Comparison of ENCODE assay signal across 8 cellular contexts in genomic region chr1:227886993-227887696, GRCh38.
DNase-seq lines count a peak whose midpoint lies in the region; ATAC-seq and TF ChIP-seq lines count a peak whose summit lies in the region.

No MANE protein-coding gene starts in this region.

- peaks cover 22 to 29% of the 10 kb centered on the region in 2 experiments for H3K4me1 ChIP-seq in trophoblast cell (ENCODE audit: control insufficient read depth in 1 of 2, insufficient read depth in 2 of 2, low read length in 2 of 2)

- peak overlapping the region; percentile 28 for H2BK5ac ChIP-seq in trophoblast cell (ENCODE audit: low read depth, low read length, poor library complexity)

- no peaks in the 10 kb centered on the region for H3K9me3 Mint-ChIP-seq in activated T-cell treated with anti-CD3 and anti-CD28 coated beads, Interleukin-2, amount 50 U/mL, for 24 hours

- H2AK5ac ChIP-seq in trophoblast cell (ENCODE audit: low read length): peak overlapping the region; percentile 23

- peaks cover 1% of the 10 kb centered on the region for H3K79me2 ChIP-seq in trophoblast cell (ENCODE audit: control insufficient read depth, insufficient read depth, low read length, poor library complexity)

- peak overlapping the region; percentile 57 for H3K4me2 ChIP-seq in trophoblast cell (ENCODE audit: low read length)

- H4K12ac ChIP-seq in trophoblast cell (ENCODE audit: low read depth, low read length): peak overlapping the region; percentile 35

- H3K9me3 ChIP-seq in trophoblast cell (ENCODE audit: insufficient read depth, low read depth, low read length): peaks cover 1% of the 10 kb centered on the region

- H4K91ac ChIP-seq in trophoblast cell (ENCODE audit: low read depth, low read length): peak overlapping the region; percentile 78

- H3K36me3 Mint-ChIP-seq in activated T-cell treated with anti-CD3 and anti-CD28 coated beads, Interleukin-2, amount 50 U/mL, for 24 hours (ENCODE audit: low read depth): no peaks in the 10 kb centered on the region

- H2BK12ac ChIP-seq in trophoblast cell (ENCODE audit: low read length): no peak overlapping the region

- H3K9ac ChIP-seq in trophoblast cell (ENCODE audit: low read length): peak overlapping the region; percentile 43

- H3K27ac ChIP-seq in trophoblast cell (ENCODE audit: low read depth, low read length): peak overlapping the region; percentile 30

- H3K27ac Mint-ChIP-seq in activated T-cell treated with anti-CD3 and anti-CD28 coated beads, Interleukin-2, amount 50 U/mL, for 24 hours: no peak overlapping the region

- H3K27me3 ChIP-seq in trophoblast cell (ENCODE audit: insufficient read depth, low read length): no peaks in the 10 kb centered on the region

- intact Hi-C loops in Right ventricle myocardium inferior (cut with DNase I): loop anchor here (10.0 kb wide), 1 partner anchor 102 kb away; no protein-coding TSS in a partner anchor

- peaks cover 25% of the 10 kb centered on the region for H3K4me1 Mint-ChIP-seq in activated T-cell treated with anti-CD3 and anti-CD28 coated beads, Interleukin-2, amount 50 U/mL, for 24 hours (ENCODE audit: low read depth)

- peak; percentile 51 for DNase-seq in HFF-Myc (ENCODE audit: extremely low read depth, low read depth)
- DNase-seq in activated T-cell treated with anti-CD3 and anti-CD28 coated beads, Interleukin-2, amount 50 U/mL, for 24 hours: peak; percentile 57
- DNase-seq in Right ventricle myocardium inferior (ENCODE audit: missing footprints): peak; percentile 87
- peak in 1 of 2 donors; percentile 43 for DNase-seq in trophoblast cell
- no peak for DNase-seq in SKM-1 treated with dmso at 0.1 percent for 144 hours (lab: John Stamatoyannopoulos, UW; ENCODE audit: unreplicated experiment)

- no CpG with 5 or more reads among the region's 30 CpGs for WGBS in trophoblast cell (ENCODE audit: extremely low coverage, insufficient coverage, insufficient read length)

- H3K18ac ChIP-seq in trophoblast cell (ENCODE audit: low read length): peak overlapping the region; percentile 62

- no peak overlapping the region for H3K4me3 Mint-ChIP-seq in activated T-cell treated with anti-CD3 and anti-CD28 coated beads, Interleukin-2, amount 50 U/mL, for 24 hours

- H3K14ac ChIP-seq in trophoblast cell (ENCODE audit: low read length): peak overlapping the region; percentile 54

- no peak overlapping the region for H2AFZ ChIP-seq in trophoblast cell (ENCODE audit: insufficient read depth, low read length, poor library complexity)

- H3K36me3 ChIP-seq in trophoblast cell (ENCODE audit: control insufficient read depth in 1 of 2, insufficient read depth in 2 of 2, low read length in 2 of 2): no peaks in the 10 kb centered on the region

- H3K27me3 Mint-ChIP-seq in activated T-cell treated with anti-CD3 and anti-CD28 coated beads, Interleukin-2, amount 50 U/mL, for 24 hours: no peaks in the 10 kb centered on the region

- peak; percentile 86 for ATAC-seq in Right ventricle myocardium inferior
- no peak for ATAC-seq in HG03565 (IDR thresholded peaks at IDR 0.05; ENCODE audit: unreplicated experiment)
- no peak for ATAC-seq in GM18498 (IDR thresholded peaks at IDR 0.05; ENCODE audit: unreplicated experiment)
- ATAC-seq in HG03095 (IDR thresholded peaks at IDR 0.05; ENCODE audit: unreplicated experiment): no peak

- TF ChIP-seq CTCF in HFF-Myc (IDR thresholded peaks at IDR 0.05; ENCODE audit: low read depth, low read length, missing control alignments): no peak

- H4K8ac ChIP-seq in trophoblast cell (ENCODE audit: low read depth, low read length): peak overlapping the region; percentile 79

- H3K4me3 ChIP-seq in HFF-Myc (replicated peaks; ENCODE audit: low read depth, low read length): 0 out of 2 replicates have a peak overlapping the region, but pooled peaks have one; percentile 13
- H3K4me3 ChIP-seq in trophoblast cell (ENCODE audit: low read depth, low read length): peak overlapping the region; percentile 10

- peaks cover 15% of the 10 kb centered on the region for H3K79me1 ChIP-seq in trophoblast cell (ENCODE audit: low read length)

- H2BK120ac ChIP-seq in trophoblast cell (ENCODE audit: insufficient read depth, low read length, poor library complexity): peak overlapping the region; percentile 34

- H3K23ac ChIP-seq in trophoblast cell (ENCODE audit: low read length): no peak overlapping the region

- peak overlapping the region; percentile 30 for H3K4ac ChIP-seq in trophoblast cell (ENCODE audit: low read depth, low read length)
